In genomic region chr12:109559200-109559505, GRCh38 we compare ENCODE assay signal across 18 cellular contexts. TPM values are rescaled to one million over a fixed set of nuclear protein-coding genes. Genes with fewer than 3 reads are reported as not detected.
A peak's percentile ranks its signal among the peaks of the same experiment; 100 is the strongest.
DNase-seq lines count a peak whose midpoint lies in the region; ATAC-seq, FAIRE-seq and TF ChIP-seq lines count a peak whose summit lies in the region.
"Had no signal": no experiment of that assay in that cellular context is flagged by ENCODE, and none has a peak within 500 bp of the region (broad histone marks: within the 10 kb centered on the region; RNA-seq: fewer than 3 reads in every experiment).

No MANE protein-coding gene starts in this region.

- H3K4me3 ChIP-seq in K562: no peak overlapping the region
- no peak overlapping the region for H3K4me3 ChIP-seq in H1 (ENCODE audit: extremely low read depth in 1 of 4, insufficient read depth in 2 of 4, low read depth in 3 of 4, low read length in 4 of 4)
- no peak overlapping the region for H3K4me3 ChIP-seq in small intestine (ENCODE audit: low read depth in 1 of 2, low read length in 2 of 2)
- H3K4me3 ChIP-seq in pancreas: no peak overlapping the region

- H3K4me2 ChIP-seq in K562 (ENCODE audit: insufficient read depth, low read length) (no peak overlapping the region), H1 (ENCODE audit: insufficient read depth in 1 of 2, low read depth in 2 of 2, low read length in 2 of 2) (no peak overlapping the region)

- no peaks in the 10 kb centered on the region for H3K23me2 ChIP-seq in H1 (ENCODE audit: low read depth, low read length)

- no peak overlapping the region for H3K56ac ChIP-seq in H1 (replicated peaks; ENCODE audit: insufficient read length, low read depth, low read length)

- no peak overlapping the region for H3K23ac ChIP-seq in H1 (ENCODE audit: insufficient read length)

- no peak overlapping the region for H3K27ac ChIP-seq in K562 (ENCODE audit: extremely low read depth, low read depth, low read length)
- H3K27ac ChIP-seq in H1 (ENCODE audit: low read depth, low read length): no peak overlapping the region
- H3K27ac ChIP-seq in small intestine (ENCODE audit: low read depth in 1 of 2, low read length in 1 of 2): peak overlapping the region; percentile 73 to 77
- H3K27ac ChIP-seq in pancreas: no peak overlapping the region

- TF ChIP-seq POLR2A in K562 (conservative IDR thresholded peaks at IDR 0.05): no peak
- no peak for TF ChIP-seq POLR2A in H1 (IDR thresholded peaks at IDR 0.05; ENCODE audit: control extremely low read depth in 1 of 2, low read depth in 2 of 2, low read length in 2 of 2)

- H3K9me3 ChIP-seq in K562 (replicated peaks; ENCODE audit: control insufficient read depth, insufficient read depth, low read depth, low read length): no peaks in the 10 kb centered on the region
- H3K9me3 ChIP-seq in H1 (ENCODE audit: insufficient read depth in 2 of 2, low read depth in 1 of 2, low read length in 1 of 2): no peaks in the 10 kb centered on the region
- H3K9me3 ChIP-seq in small intestine (ENCODE audit: control insufficient read depth, low read depth): no peaks in the 10 kb centered on the region
- H3K9me3 ChIP-seq in pancreas: no peaks in the 10 kb centered on the region

- no peak overlapping the region for H3K18ac ChIP-seq in H1 (ENCODE audit: extremely low read depth, low read length)

- H3K79me2 ChIP-seq in K562 (ENCODE audit: control insufficient read depth, insufficient read depth, low read length) (no peaks in the 10 kb centered on the region), H1 (ENCODE audit: control insufficient read depth in 1 of 2, insufficient read depth in 2 of 2, low read length in 2 of 2) (no peaks in the 10 kb centered on the region)

- no peak overlapping the region for H2BK5ac ChIP-seq in H1 (ENCODE audit: low read depth, low read length)

- no peak overlapping the region for H3K14ac ChIP-seq in H1 (ENCODE audit: insufficient read length)

- H4K20me1 ChIP-seq in K562 (replicated peaks; ENCODE audit: control insufficient read depth, insufficient read depth, low read length): peaks cover 3% of the 10 kb centered on the region; the same call in 1 of the 2 replicates
- H4K20me1 ChIP-seq in H1 (replicated peaks in 1 of 2; ENCODE audit: control insufficient read depth in 1 of 2, insufficient read depth in 2 of 2, low read length in 2 of 2): no peaks in the 10 kb centered on the region

- 90% methylated on average over 6 of the region's 6 CpGs for WGBS in K562 (ENCODE audit: insufficient coverage, low coverage, missing lambda C conversion rate)
- 92% methylated on average over 6 of the region's 6 CpGs; no CpG with 5 or more reads in 1 of the 2 experiments for WGBS in H1 (ENCODE audit: extremely low coverage in 1 of 2, insufficient coverage in 1 of 2, insufficient read length in 1 of 2, insufficient replicate concordance in 2 of 2, low coverage in 1 of 2, low lambda C conversion rate in 2 of 2, missing lambda C conversion rate in 1 of 2), 2 experiments
- 81 to 93% (median 89%) methylated on average over 6 of the region's 6 CpGs for WGBS in small intestine, 3 donors
- 94 to 96% methylated on average over 6 of the region's 6 CpGs for WGBS in pancreas, 2 donors

- H2BK20ac ChIP-seq in H1 (ENCODE audit: low read length): no peak overlapping the region

- POLR2A ChIA-PET in K562 (lab: Yijun Ruan, JAX): interaction anchor here (1.1 to 1.7 kb wide), 3 partner anchors 8 to 15 kb away, joined by 4 to 6 read pairs (median 5); partner anchors contain the start of genes MMAB and MVK
- POLR2A ChIA-PET in H1 (lab: Charles Lee; ENCODE audit: partially characterized antibody): interaction anchor here (0.9 to 2.7 kb wide), 3 partner anchors 10 to 16 kb away, joined by 3 to 11 read pairs (median 3); partner anchors contain the start of genes MMAB and MVK

- in situ Hi-C loops in K562 (cut with MboI): no loop called here

- H3K27ac Mint-ChIP-seq in progenitor cell of endocrine pancreas: no peak overlapping the region

- intact Hi-C loops in K562 (cut with micrococcal nuclease) (no loop called here), pancreas (cut with DNase I) (no loop called here)

- peaks cover 3% of the 10 kb centered on the region for H3K9me1 ChIP-seq in K562 (ENCODE audit: control insufficient read depth, insufficient read depth, low read length)

- no peak overlapping the region for H4K91ac ChIP-seq in H1 (replicated peaks; ENCODE audit: insufficient read length, low read length)

- peaks cover 5 to 13% of the 10 kb centered on the region in 2 experiments; a peak in 3 of 5 replicates for H3K27me3 ChIP-seq in K562 (ENCODE audit: control insufficient read depth in 2 of 2, insufficient read depth in 2 of 2, low read length in 2 of 2)
- no peaks in the 10 kb centered on the region for H3K27me3 ChIP-seq in H1 (replicated peaks in 1 of 4; ENCODE audit: control insufficient read depth in 3 of 4, extremely low read depth in 1 of 4, insufficient read depth in 3 of 4, low read length in 3 of 4)
- no peaks in the 10 kb centered on the region for H3K27me3 ChIP-seq in small intestine (ENCODE audit: control insufficient read depth in 2 of 2, insufficient read depth in 2 of 2, low read length in 2 of 2)
- no peaks in the 10 kb centered on the region for H3K27me3 ChIP-seq in pancreas

- H3K27me3 Mint-ChIP-seq in progenitor cell of endocrine pancreas: no peaks in the 10 kb centered on the region
- H3K27me3 Mint-ChIP-seq: CD4-positive, alpha-beta memory T cell had no signal

- H2BK120ac ChIP-seq in H1 (replicated peaks; ENCODE audit: low read depth, low read length): no peak overlapping the region

- no TSS peak for BruUV-seq in K562 (replicated peaks; lab: Mats Ljungman, UMichigan)

- FAIRE-seq in K562 (lab: Jason Lieb, UNC) (no peak), H1 (lab: Jason Lieb, UNC) (no peak), small intestine (lab: Jason Lieb, UNC) (no peak), pancreas (lab: Jason Lieb, UNC) (no peak)
- FAIRE-seq: GM12891, GM18507 had no signal

- H4K8ac ChIP-seq in H1 (ENCODE audit: extremely low read depth, insufficient read depth, low read length): no peak overlapping the region; the same call in 1 of the 2 replicates

- CTCF ChIA-PET in K562 (lab: Yijun Ruan, JAX; ENCODE audit: low intra/inter-chr PET ratio) (no interaction called here), H1 (lab: Charles Lee; ENCODE audit: partially characterized antibody) (interaction anchor here (0.9 to 1.0 kb wide), 2 partner anchors 15 to 124 kb away, joined by 3 read pairs; no protein-coding TSS in a partner anchor)

- H3K4me3 Mint-ChIP-seq in progenitor cell of endocrine pancreas (ENCODE audit: low read depth): no peak overlapping the region
- H3K4me3 Mint-ChIP-seq: CD4-positive, alpha-beta memory T cell had no signal

- no peak for ATAC-seq in K562
- ATAC-seq in pancreas: no peak
- ATAC-seq in GM18520 (IDR thresholded peaks at IDR 0.05; ENCODE audit: unreplicated experiment): no peak

- H2AFZ ChIP-seq in K562 (ENCODE audit: low read depth, low read length) (no peak overlapping the region), H1 (ENCODE audit: low read length) (no peak overlapping the region)

- no peaks in the 10 kb centered on the region for H3K79me1 ChIP-seq in H1 (ENCODE audit: low read depth, low read length)

- H4K5ac ChIP-seq in H1 (ENCODE audit: insufficient read length, low read depth, low read length): no peak overlapping the region

- H3K4ac ChIP-seq in H1 (replicated peaks; ENCODE audit: insufficient read length, low read depth, low read length): no peak overlapping the region

- peaks cover 3% of the 10 kb centered on the region for H3K36me3 Mint-ChIP-seq in progenitor cell of endocrine pancreas (ENCODE audit: insufficient read depth)

- H3K9me3 Mint-ChIP-seq in progenitor cell of endocrine pancreas (ENCODE audit: low read depth): no peaks in the 10 kb centered on the region

- DNase-seq in K562 (ENCODE audit: extremely low read depth in 1 of 4, low spot score in 3 of 4) (no peak), H1 (ENCODE audit: low read depth in 1 of 2, low spot score in 2 of 2) (no peak), small intestine (no peak), pancreas (no peak), progenitor cell of endocrine pancreas (ENCODE audit: low spot score, unreplicated experiment) (no peak)
- DNase-seq: C1 segment of cervical spinal cord; Calu3; CD4-positive, alpha-beta memory T cell; COR-L47; DMS53; DMS79 treated with DMSO at 0.1 percent for 48 hours; GF-D8; GOT3; H7; HCEC 1CT had no signal

- H3K36me3 ChIP-seq in K562 (ENCODE audit: control insufficient read depth, insufficient read depth, low read length) (peaks cover 17% of the 10 kb centered on the region; the same call in 2 of the 3 replicates), H1 (ENCODE audit: control insufficient read depth in 2 of 4, insufficient read depth in 4 of 4, low read length in 3 of 4) (peaks cover 0 to 13% (median 0%) of the 10 kb centered on the region in 4 experiments; a peak in 4 of 8 replicates), small intestine (ENCODE audit: control insufficient read depth in 2 of 2, insufficient read depth in 2 of 2, low read length in 2 of 2) (no peaks in the 10 kb centered on the region), pancreas (peaks cover 0 to 3% (median 0%) of the 10 kb centered on the region in 3 donors)

- no peak for TF ChIP-seq CTCF in K562 (IDR thresholded peaks at IDR 0.05 in 2 of 3, conservative IDR thresholded peaks at IDR 0.05 in 1 of 3; ENCODE audit: insufficient read depth in 2 of 3, low read depth in 1 of 3, low read length in 3 of 3)
- TF ChIP-seq CTCF in H1 (IDR thresholded peaks at IDR 0.05; ENCODE audit: control extremely low read depth in 1 of 3, insufficient read depth in 1 of 3, low read depth in 1 of 3, low read length in 3 of 3): no peak
- no peak for TF ChIP-seq CTCF in pancreas (IDR thresholded peaks at IDR 0.05)
- TF ChIP-seq CTCF in progenitor cell of endocrine pancreas (IDR thresholded peaks at IDR 0.05; ENCODE audit: unreplicated experiment): no peak

- H3K9ac ChIP-seq in K562 (ENCODE audit: insufficient read depth in 1 of 2, low read depth in 2 of 2, low read length in 2 of 2) (0 out of 4 replicates have a peak overlapping the region, but pooled peaks of 1 of the 2 experiments have one; percentile 9), H1 (replicated peaks in 1 of 4; ENCODE audit: extremely low read depth in 1 of 4, low read depth in 3 of 4, low read length in 3 of 4) (no peak overlapping the region)

- H3K4me1 ChIP-seq in K562 (replicated peaks in 1 of 2; ENCODE audit: control insufficient read depth in 2 of 2, insufficient read depth in 2 of 2, low read length in 2 of 2) (peaks cover 0 to 5% of the 10 kb centered on the region in 2 experiments; a peak in 2 of 5 replicates), H1 (replicated peaks in 1 of 4; ENCODE audit: control insufficient read depth in 3 of 4, insufficient read depth in 4 of 4, low read length in 3 of 4) (peaks cover 0 to 4% (median 0%) of the 10 kb centered on the region in 4 experiments; a peak in 2 of 7 replicates), small intestine (ENCODE audit: control insufficient read depth in 2 of 2, insufficient read depth in 1 of 2, low read depth in 1 of 2, low read length in 1 of 2) (peaks cover 0 to 3% of the 10 kb centered on the region in 2 donors), pancreas (no peaks in the 10 kb centered on the region)

- no peak overlapping the region for H2BK15ac ChIP-seq in H1 (ENCODE audit: low read length)

- TF ChIP-seq RAD21 in K562 (CRISPR knock-in tag; conservative IDR thresholded peaks at IDR 0.05 in 1 of 2, IDR thresholded peaks at IDR 0.05 in 1 of 2): no peak
- TF ChIP-seq RAD21 in H1 (IDR thresholded peaks at IDR 0.05 in 1 of 2, conservative IDR thresholded peaks at IDR 0.05 in 1 of 2; ENCODE audit: low read depth in 2 of 2, low read length in 2 of 2): no peak

- peaks cover 2% of the 10 kb centered on the region for H3K4me1 Mint-ChIP-seq in progenitor cell of endocrine pancreas (ENCODE audit: low read depth)
- H3K4me1 Mint-ChIP-seq: CD4-positive, alpha-beta memory T cell had no signal

- 0 out of 2 replicates have a peak overlapping the region, but pooled peaks have one; percentile 27 for H2BK12ac ChIP-seq in H1 (ENCODE audit: low read depth, low read length)

- TF ChIP-seq EP300 in K562 (IDR thresholded peaks at IDR 0.05; ENCODE audit: low read length) (no peak), H1 (IDR thresholded peaks at IDR 0.05; ENCODE audit: borderline replicate concordance in 1 of 2, low read depth in 2 of 2, low read length in 2 of 2) (no peak)

- no peak overlapping the region for H2AK5ac ChIP-seq in H1 (ENCODE audit: low read depth, low read length)

RNA-seq across cellular contexts. Expression of gene MMAB, which starts 14.2 kb away (rescaled TPM):
- 78.3 and 122 TPM in 2 replicates for total RNA-seq in K562 (2011; cell fraction: chromatin; rRNA removed; ENCODE audit: low replicate concordance)
- total RNA-seq in K562 (2011; cell fraction: nucleolus; rRNA removed): 64.2 and 65.9 TPM in 2 replicates
- total RNA-seq in K562 (2011; cell fraction: nucleoplasm; rRNA removed): 65.3 and 66.3 TPM in 2 replicates
- total RNA-seq in K562 (2014; rRNA removed) (71.0 and 73.4 TPM in 2 replicates), K562 (2014; rRNA removed; fragmentation: Illumina TruSeq; extraction: Trizol) (37.5 and 39.5 TPM in 2 replicates), K562 (2015; rRNA removed; fragmentation: Illumina TruSeq; extraction: Trizol) (53.4 and 56.1 TPM in 2 replicates), K562 (2021) (63.9 and 70.5 TPM in 2 replicates), pancreas (10 to 100 TPM; 15.6 to 26.1 (median 17.6) TPM), progenitor cell of endocrine pancreas (35.3 and 39.3 TPM in 2 replicates)
- polyA plus RNA-seq in K562 (2011; rRNA removed) (46.2 and 52.8 TPM in 2 replicates), K562 (2014; fragmentation: Illumina TruSeq; extraction: Trizol) (30.6 and 48.2 TPM in 2 replicates), K562 (2014; fragmentation: Nextera tagmentation; extraction: Ambion mirVana) (10 to 100 TPM in 1 of 2 experiments, 1 to 10 TPM in 1; 9.5 to 21.1 TPM), K562 (2014; rRNA removed) (75.0 and 76.1 TPM in 2 replicates), H1 (2011; rRNA removed) (12.9 and 14.5 TPM in 2 replicates), small intestine (10 to 100 TPM; 23.9 to 95.9 (median 30.5) TPM), pancreas (10 to 100 TPM; 33.2 to 40.6 TPM)
- polyA plus RNA-seq in K562 (2011; cell fraction: cytosol; rRNA removed): 45.2 and 45.3 TPM in 2 replicates
- 64.4 and 74.5 TPM in 2 replicates for polyA plus RNA-seq in K562 (2011; cell fraction: nucleus; rRNA removed)
- polyA plus RNA-seq in K562 (2012): 75.8 and 92.9 TPM in 2 replicates
- 37.7 and 38.3 TPM in 2 replicates for polyA minus RNA-seq in K562 (2011; rRNA and poly(A)+ RNA removed)
- 19.1 and 29.5 TPM in 2 replicates for polyA minus RNA-seq in K562 (2011; cell fraction: cytosol; rRNA and poly(A)+ RNA removed)
- polyA minus RNA-seq in K562 (2011; cell fraction: nucleus; rRNA and poly(A)+ RNA removed): 18.6 and 31.8 TPM in 2 replicates
- 17.1 and 18.5 TPM in 2 replicates for total RNA-seq in H1 (2021; fragmentation: NEBNext Ultra II Directional; extraction: Animal tissue kit (Norgen Biotek cat#: 25700))
- 15.4 TPM for polyA plus RNA-seq in H1 (2011; cell fraction: cytosol; rRNA removed)
- polyA plus RNA-seq in H1 (2011; cell fraction: nucleus; rRNA removed): 14.1 TPM
- polyA plus RNA-seq in H1 (2012, experiment 1 of 2): 19.3 to 22.5 TPM (median 21.5 TPM) in 4 replicates
- 24.4 TPM for polyA plus RNA-seq in H1 (2012, experiment 2 of 2)
- 13.2 TPM for polyA plus RNA-seq in H1 (2013, experiment 1 of 2)
- 14.4 TPM for polyA plus RNA-seq in H1 (2013, experiment 2 of 2)
- 11.6 and 14.7 TPM in 2 replicates for polyA minus RNA-seq in H1 (2011; rRNA and poly(A)+ RNA removed)
- 11.4 TPM for polyA minus RNA-seq in H1 (2011; cell fraction: cytosol; rRNA and poly(A)+ RNA removed)
- 16.3 TPM for polyA minus RNA-seq in H1 (2011; cell fraction: nucleus; rRNA and poly(A)+ RNA removed)

RNA-seq across cellular contexts. Expression of gene MVK, which starts 14.4 kb away (rescaled TPM):
- 79.5 and 160 TPM in 2 replicates for total RNA-seq in K562 (2011; cell fraction: chromatin; rRNA removed; ENCODE audit: low replicate concordance)
- total RNA-seq in K562 (2011; cell fraction: nucleolus; rRNA removed): 90.1 and 97.0 TPM in 2 replicates
- 76.8 and 77.1 TPM in 2 replicates for total RNA-seq in K562 (2011; cell fraction: nucleoplasm; rRNA removed)
- total RNA-seq in K562 (2014; rRNA removed) (28.5 and 38.9 TPM in 2 replicates), K562 (2014; rRNA removed; fragmentation: Illumina TruSeq; extraction: Trizol) (15.7 and 18.3 TPM in 2 replicates), K562 (2015; rRNA removed; fragmentation: Illumina TruSeq; extraction: Trizol) (18.3 and 18.5 TPM in 2 replicates), K562 (2021) (31.3 and 33.6 TPM in 2 replicates), pancreas (1 to 10 TPM; 5.8 to 8.6 (median 7.3) TPM), progenitor cell of endocrine pancreas (28.1 and 33.3 TPM in 2 replicates)
- polyA plus RNA-seq in K562 (2011; rRNA removed) (28.1 and 41.9 TPM in 2 replicates), K562 (2014; fragmentation: Illumina TruSeq; extraction: Trizol) (18.8 and 24.2 TPM in 2 replicates), K562 (2014; fragmentation: Nextera tagmentation; extraction: Ambion mirVana) (1 to 10 TPM in 1 of 2 experiments, under 1 TPM in 1; 0.41 to 1.9 TPM), K562 (2014; rRNA removed) (23.1 and 25.8 TPM in 2 replicates), H1 (2011; rRNA removed) (20.9 and 21.5 TPM in 2 replicates), small intestine (10 to 100 TPM; 15.1 to 36.4 (median 17.0) TPM), pancreas (10 to 100 TPM; 13.3 to 15.9 TPM)
- 36.4 and 59.2 TPM in 2 replicates for polyA plus RNA-seq in K562 (2011; cell fraction: cytosol; rRNA removed)
- 74.2 and 83.2 TPM in 2 replicates for polyA plus RNA-seq in K562 (2011; cell fraction: nucleus; rRNA removed)
- 27.7 and 36.8 TPM in 2 replicates for polyA plus RNA-seq in K562 (2012)
- polyA minus RNA-seq in K562 (2011; rRNA and poly(A)+ RNA removed): 21.8 and 28.3 TPM in 2 replicates
- polyA minus RNA-seq in K562 (2011; cell fraction: cytosol; rRNA and poly(A)+ RNA removed): 13.8 and 21.5 TPM in 2 replicates
- polyA minus RNA-seq in K562 (2011; cell fraction: nucleus; rRNA and poly(A)+ RNA removed): 24.4 and 38.3 TPM in 2 replicates
- total RNA-seq in H1 (2021; fragmentation: NEBNext Ultra II Directional; extraction: Animal tissue kit (Norgen Biotek cat#: 25700)): 15.7 and 17.0 TPM in 2 replicates
- 14.7 TPM for polyA plus RNA-seq in H1 (2011; cell fraction: cytosol; rRNA removed)
- polyA plus RNA-seq in H1 (2011; cell fraction: nucleus; rRNA removed): 20.3 TPM
- 13.6 to 17.0 TPM (median 14.5 TPM) in 4 replicates for polyA plus RNA-seq in H1 (2012, experiment 1 of 2)
- 12.2 TPM for polyA plus RNA-seq in H1 (2012, experiment 2 of 2)
- polyA plus RNA-seq in H1 (2013, experiment 1 of 2): 14.5 TPM
- 16.0 TPM for polyA plus RNA-seq in H1 (2013, experiment 2 of 2)
- polyA minus RNA-seq in H1 (2011; rRNA and poly(A)+ RNA removed): 11.4 and 17.2 TPM in 2 replicates
- polyA minus RNA-seq in H1 (2011; cell fraction: cytosol; rRNA and poly(A)+ RNA removed): 5.5 TPM
- polyA minus RNA-seq in H1 (2011; cell fraction: nucleus; rRNA and poly(A)+ RNA removed): 14.6 TPM

Comparison
In these comparisons a context has a peak if more than half of its experiments do, and no peak if none do; other contexts are left out.
1. H3K27ac ChIP-seq: peak in small intestine (2 of 2); none in K562 (single experiment), H1 (single experiment) and pancreas (0 of 4).